1 cellular context compared by ENCODE assay signal in the genomic region with DNA sequence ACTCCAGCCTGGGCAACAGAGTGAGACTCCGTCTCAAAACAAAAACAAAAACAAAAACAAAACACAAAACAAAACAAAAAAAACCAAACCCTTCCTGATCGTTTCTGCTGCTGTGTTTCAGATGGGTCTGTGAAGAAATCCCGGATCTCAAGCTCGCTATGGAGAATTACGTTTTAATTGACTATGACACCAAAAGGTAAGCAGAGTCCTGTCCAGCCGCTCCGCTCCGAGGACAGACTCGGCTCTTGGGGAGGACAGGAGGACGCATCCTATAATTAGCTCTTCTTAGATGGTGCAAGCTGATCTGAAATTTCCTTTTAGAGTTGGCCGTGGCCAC.
TF ChIP-seq lines count a peak whose summit lies in the region.

No MANE protein-coding gene starts in this region.

TF ChIP-seq in IMR-90, 13 proteins besides CTCF, POLR2A, EP300 and RAD21:
- TF ChIP-seq FOS (IDR thresholded peaks at IDR 0.05; ENCODE audit: low read depth, low read length) (no peak), CEBPB (IDR thresholded peaks at IDR 0.05; ENCODE audit: low read depth, low read length) (0 out of 2 replicates have a peak, but pooled peaks have one; percentile 4), USF2 (IDR thresholded peaks at IDR 0.05; ENCODE audit: low read depth, low read length) (no peak)
